Comparison of ENCODE assay signal across 25 cellular contexts in genomic region chr9:95801797-95802196, GRCh38.
"Had no signal": no experiment of that assay in that cellular context is flagged by ENCODE, and none has a peak within 500 bp of the region (broad histone marks: within the 10 kb centered on the region; RNA-seq: fewer than 3 reads in every experiment).

No MANE protein-coding gene starts in this region.

- H3K36me3 ChIP-seq: colonic mucosa, neural progenitor cell, right lobe of liver, stomach, thyroid gland, vagina had no signal

- H3K36me3 Mint-ChIP-seq: mesothelial cell of epicardium, naive B cell, neural progenitor cell had no signal

- H3K27ac Mint-ChIP-seq: dendritic cell treated with granulocyte-macrophage colony-stimulating factor and Interleukin-4, amounts not matched to agents 40 ng/mL and 50 ng/mL, for 4 days; mesothelial cell of epicardium; naive B cell; nephron; neural progenitor cell; progenitor cell of endocrine pancreas had no signal

- ATAC-seq: left lobe of liver, mucosa of descending colon, right lobe of liver had no signal

- H3K4me3 Mint-ChIP-seq: dendritic cell treated with granulocyte-macrophage colony-stimulating factor and Interleukin-4, amounts not matched to agents 40 ng/mL and 50 ng/mL, for 4 days; mesothelial cell of epicardium; naive B cell; nephron; neural progenitor cell had no signal

- H3K27ac ChIP-seq: colonic mucosa, neural progenitor cell, parathyroid adenoma, right lobe of liver, stomach, thyroid gland, vagina had no signal

- H3K27me3 Mint-ChIP-seq: progenitor cell of endocrine pancreas had no signal

- H3K9me3 ChIP-seq: colonic mucosa, mucosa of descending colon, right lobe of liver, stomach, thyroid gland, vagina had no signal

- FAIRE-seq: frontal cortex, keratinocyte, small intestine had no signal

- H3K4me1 Mint-ChIP-seq: naive B cell, neural progenitor cell had no signal

- H3K9ac ChIP-seq: neural progenitor cell, parathyroid adenoma had no signal

- H3K27me3 ChIP-seq: colonic mucosa, neural progenitor cell, right lobe of liver, stomach, thyroid gland, vagina had no signal

- H3K4me3 ChIP-seq: colonic mucosa, lung, mucosa of descending colon, neural progenitor cell, right lobe of liver, stomach, thyroid gland, vagina had no signal

- H3K9me3 Mint-ChIP-seq: dendritic cell treated with granulocyte-macrophage colony-stimulating factor and Interleukin-4, amounts not matched to agents 40 ng/mL and 50 ng/mL, for 4 days; nephron; neural progenitor cell had no signal

- H2AFZ ChIP-seq: neural progenitor cell, parathyroid adenoma had no signal

- DNase-seq: colonic mucosa; effector memory CD4-positive, alpha-beta T cell; head of caudate nucleus; mesenchymal stem cell; mucosa of descending colon; naive B cell; right lobe of liver; small intestine; stimulated activated CD4-positive, alpha-beta T cell treated with anti-CD3 and anti-CD28 coated beads, Interleukin-15, amount 100 ng/mL, for 24 hours; stimulated activated CD4-positive, alpha-beta T cell treated with anti-CD3 and anti-CD28 coated beads, Interleukin-2, amount 100 ng/mL, for 48 hours; stimulated activated naive CD4-positive, alpha-beta T cell; stomach; thyroid gland; trophoblast cell had no signal

- H3K79me2 ChIP-seq: parathyroid adenoma had no signal

- H3K4me1 ChIP-seq: colonic mucosa, neural progenitor cell, parathyroid adenoma, right lobe of liver, thyroid gland, vagina had no signal

- H3K4me2 ChIP-seq: neural progenitor cell had no signal
